In genomic region chr17:28270055-28270454, GRCh38 we compare ENCODE assay signal across 8 cellular contexts.
"Had no signal": no experiment of that assay in that cellular context is flagged by ENCODE, and none has a peak within 500 bp of the region (broad histone marks: within the 10 kb centered on the region; RNA-seq: fewer than 3 reads in every experiment).

No MANE protein-coding gene starts in this region.

- H3K9ac ChIP-seq: GM23248 had no signal

- H3K4me3 ChIP-seq: GM23248, HAP-1 had no signal

- H3K27ac Mint-ChIP-seq: HFFc6 had no signal

- H3K9me3 ChIP-seq: HAP-1 had no signal

- H3K4me3 Mint-ChIP-seq: HFFc6 had no signal

- H3K27ac ChIP-seq: GM23248 had no signal

- H2AFZ ChIP-seq: GM23248 had no signal

- DNase-seq: GM23248, GOT3, H7, HFFc6, IMR-90 had no signal

- H3K4me1 ChIP-seq: HAP-1 had no signal

- H3K36me3 ChIP-seq: HAP-1 had no signal

- ATAC-seq: HCT116 had no signal

- FAIRE-seq: HTR-8/SVneo had no signal
